Comparison of ENCODE assay signal across 20 cellular contexts in genomic region chr10:12341526-12341925, GRCh38. TPM values are rescaled to one million over a fixed set of nuclear protein-coding genes. Genes with fewer than 3 reads are reported as not detected.
A peak's percentile ranks its signal among the peaks of the same experiment; 100 is the strongest.
DNase-seq lines count a peak whose midpoint lies in the region; ATAC-seq and TF ChIP-seq lines count a peak whose summit lies in the region.
"Had no signal": no experiment of that assay in that cellular context is flagged by ENCODE, and none has a peak within 500 bp of the region (broad histone marks: within the 10 kb centered on the region; RNA-seq: fewer than 3 reads in every experiment).

No MANE protein-coding gene starts in this region.

- no peak for TF ChIP-seq CTCF in DOHH2 (IDR thresholded peaks at IDR 0.05; ENCODE audit: low read depth, low read length, poor library complexity, severe bottlenecking)
- TF ChIP-seq CTCF in OCI-LY7 (conservative IDR thresholded peaks at IDR 0.05; ENCODE audit: low read length) = no peak
- TF ChIP-seq CTCF in upper lobe of left lung (IDR thresholded peaks at IDR 0.05) = no peak

- H2AFZ ChIP-seq in OCI-LY7 (ENCODE audit: low read length) = peak overlapping the region; percentile 57; the same call in 1 of the 2 replicates

- peak overlapping the region; percentile 94 for H3K4me2 ChIP-seq in DOHH2 (ENCODE audit: low read length)
- H3K4me2 ChIP-seq in OCI-LY7 (ENCODE audit: low read length) = peak overlapping the region; percentile 64
- H3K4me2 ChIP-seq: GM23338 had no signal

- H3K27me3 ChIP-seq in DOHH2 (ENCODE audit: control insufficient read depth, low read length) (no peaks in the 10 kb centered on the region), upper lobe of left lung (no peaks in the 10 kb centered on the region)

- H3K9me3 Mint-ChIP-seq in memory B cell = no peaks in the 10 kb centered on the region
- H3K9me3 Mint-ChIP-seq in stimulated activated naive B cell treated with anti-CD40 and anti-IgM and Interleukin-4, amounts not matched to agents 10 μg/mL and 1 μg/mL and 100 μg/mL, for 72 hours = peaks cover 0 to 3% of the 10 kb centered on the region in 2 donors
- H3K9me3 Mint-ChIP-seq: GM23338 had no signal

- no peaks in the 10 kb centered on the region for H3K27me3 Mint-ChIP-seq in memory B cell
- H3K27me3 Mint-ChIP-seq in stimulated activated naive B cell treated with anti-CD40 and anti-IgM and Interleukin-4, amounts not matched to agents 10 μg/mL and 1 μg/mL and 100 μg/mL, for 72 hours = no peaks in the 10 kb centered on the region
- H3K27me3 Mint-ChIP-seq: CD8-positive, alpha-beta memory T cell had no signal

- ATAC-seq in memory B cell (ENCODE audit: low read depth) = peak; percentile 62
- peak; percentile 49 to 58 for ATAC-seq in stimulated activated naive B cell treated with anti-CD40 and anti-IgM and Interleukin-4, amounts not matched to agents 10 μg/mL and 1 μg/mL and 100 μg/mL, for 72 hours (replicated peaks)
- ATAC-seq in upper lobe of left lung (ENCODE audit: low FRiP score in 2 of 2) = no peak
- ATAC-seq in HG02759 (IDR thresholded peaks at IDR 0.05; ENCODE audit: unreplicated experiment) = no peak
- ATAC-seq: GM23338 had no signal

- BruUV-seq in OCI-LY7 (replicated peaks; lab: Mats Ljungman, UMichigan) = TSS peak; percentile 88

- TF ChIP-seq POLR2A in upper lobe of left lung (IDR thresholded peaks at IDR 0.05) = no peak

- H3K4me3 ChIP-seq in DOHH2 (ENCODE audit: low read length) (peak overlapping the region; percentile 71), OCI-LY7 (ENCODE audit: low read depth, low read length, poor library complexity, severe bottlenecking) (peak overlapping the region; percentile 52), upper lobe of left lung (no peak overlapping the region)
- H3K4me3 ChIP-seq: GM23338 had no signal

- H3K4me1 Mint-ChIP-seq in memory B cell = peaks cover 22% of the 10 kb centered on the region
- H3K4me1 Mint-ChIP-seq in stimulated activated naive B cell treated with anti-CD40 and anti-IgM and Interleukin-4, amounts not matched to agents 10 μg/mL and 1 μg/mL and 100 μg/mL, for 72 hours = peaks cover 30 to 55% of the 10 kb centered on the region in 2 donors

- peaks cover 44% of the 10 kb centered on the region for H3F3A ChIP-seq in DOHH2 (ENCODE audit: control insufficient read depth, insufficient read depth)

- TF ChIP-seq EP300 in upper lobe of left lung (IDR thresholded peaks at IDR 0.05) = no peak

- H3K79me2 ChIP-seq in DOHH2 (ENCODE audit: control insufficient read depth, low read length) = no peaks in the 10 kb centered on the region
- no peaks in the 10 kb centered on the region for H3K79me2 ChIP-seq in OCI-LY7 (ENCODE audit: insufficient read depth, low read depth, low read length)

- intact Hi-C loops in OCI-LY7 (cut with micrococcal nuclease; ENCODE audit: unreplicated experiment) = loop anchor here (2.0 to 10.0 kb wide), 4 partner anchors 77 to 277 kb away; partner anchors contain the start of genes CDC123, DHTKD1 and NUDT5

- WGBS in upper lobe of left lung, 2 donors = 72 to 80% methylated on average over 6 of the region's 6 CpGs

- no peaks in the 10 kb centered on the region for H3K36me3 Mint-ChIP-seq in memory B cell
- peaks cover 0 to 1% of the 10 kb centered on the region in 2 donors for H3K36me3 Mint-ChIP-seq in stimulated activated naive B cell treated with anti-CD40 and anti-IgM and Interleukin-4, amounts not matched to agents 10 μg/mL and 1 μg/mL and 100 μg/mL, for 72 hours
- H3K36me3 Mint-ChIP-seq: CD4-positive, CD25-positive, alpha-beta regulatory T cell had no signal

- H3K4me1 ChIP-seq in DOHH2 (ENCODE audit: control insufficient read depth, low read length) = peaks cover 95% of the 10 kb centered on the region
- H3K4me1 ChIP-seq in OCI-LY7 (ENCODE audit: insufficient read depth, low read length, poor library complexity, severe bottlenecking) = peaks cover 85% of the 10 kb centered on the region
- no peaks in the 10 kb centered on the region for H3K4me1 ChIP-seq in upper lobe of left lung

- H4K20me1 ChIP-seq in DOHH2 (ENCODE audit: control insufficient read depth, insufficient read depth, low read depth, low read length) (no peaks in the 10 kb centered on the region), OCI-LY7 (ENCODE audit: insufficient read depth, low read length) (no peaks in the 10 kb centered on the region)

- H3K27ac Mint-ChIP-seq in memory B cell = peak overlapping the region; percentile 84
- H3K27ac Mint-ChIP-seq in stimulated activated naive B cell treated with anti-CD40 and anti-IgM and Interleukin-4, amounts not matched to agents 10 μg/mL and 1 μg/mL and 100 μg/mL, for 72 hours = peak overlapping the region; percentile 90
- H3K27ac Mint-ChIP-seq: GM23338 had no signal

- DNase-seq in OCI-LY7 (ENCODE audit: low spot score) (peak; percentile 45), memory B cell (ENCODE audit: low spot score in 2 of 2) (no peak), NCI-H1417 (lab: John Stamatoyannopoulos, UW) (no peak), upper lobe of left lung (no peak)
- DNase-seq in stimulated activated naive B cell treated with anti-CD40 and anti-IgM and Interleukin-4, amounts not matched to agents 10 μg/mL and 1 μg/mL and 100 μg/mL, for 72 hours = no peak
- DNase-seq in activated effector memory CD4-positive, alpha-beta T cell treated with anti-CD3 and anti-CD28 coated beads, Interleukin-2, amount 50 U/mL, for 16 hours = no peak
- DNase-seq: AML-193; C1 segment of cervical spinal cord; CD4-positive, CD25-positive, alpha-beta regulatory T cell; CD8-positive, alpha-beta memory T cell; COR-L47; DMS 273 treated with DMSO at 0.1 percent for 48 hours; DMS53; DND-41; HCEC 1CT; IMR-90; KBM-7 had no signal

- no peaks in the 10 kb centered on the region for H3K9me2 ChIP-seq in DOHH2 (replicated peaks; ENCODE audit: control insufficient read depth, low read length)
- no peaks in the 10 kb centered on the region for H3K9me2 ChIP-seq in OCI-LY7 (ENCODE audit: insufficient read depth, low read length)

- H3K9me3 ChIP-seq in DOHH2 (ENCODE audit: control insufficient read depth, insufficient read depth, low read length) (no peaks in the 10 kb centered on the region), OCI-LY7 (ENCODE audit: low read length) (peaks cover 5% of the 10 kb centered on the region; the same call in 1 of the 2 replicates), upper lobe of left lung (no peaks in the 10 kb centered on the region)

- no peaks in the 10 kb centered on the region; the same call in 1 of the 2 replicates for H3K36me3 ChIP-seq in DOHH2 (ENCODE audit: control insufficient read depth, low read length)
- no peaks in the 10 kb centered on the region for H3K36me3 ChIP-seq in OCI-LY7 (ENCODE audit: insufficient read depth, low read length)
- no peaks in the 10 kb centered on the region for H3K36me3 ChIP-seq in upper lobe of left lung

- POLR2A ChIA-PET in OCI-LY7 (lab: Charles Lee) = interaction anchor here (0.6 to 2.5 kb wide), 3 partner anchors 8 to 98 kb away, joined by 3 to 12 read pairs (median 4); partner anchors contain the start of gene CAMK1D

- H3K27ac ChIP-seq in DOHH2 (ENCODE audit: low read depth, low read length) = peak overlapping the region; percentile 97
- H3K27ac ChIP-seq in OCI-LY7 (ENCODE audit: low read depth, low read length, poor library complexity, severe bottlenecking) = peak overlapping the region; percentile 100
- H3K27ac ChIP-seq in upper lobe of left lung = no peak overlapping the region

- peak overlapping the region; percentile 46 for H3K4me3 Mint-ChIP-seq in memory B cell
- H3K4me3 Mint-ChIP-seq in stimulated activated naive B cell treated with anti-CD40 and anti-IgM and Interleukin-4, amounts not matched to agents 10 μg/mL and 1 μg/mL and 100 μg/mL, for 72 hours = peak overlapping the region; percentile 26 to 61
- H3K4me3 Mint-ChIP-seq: CD4-positive, CD25-positive, alpha-beta regulatory T cell; CD8-positive, alpha-beta memory T cell; GM23338 had no signal

- CTCF ChIA-PET in OCI-LY7 (lab: Charles Lee; ENCODE audit: unreplicated experiment) = no interaction called here

RNA-seq across cellular contexts. Expression of gene CAMK1D, which starts 7.8 kb away (rescaled TPM):
- 17.8 and 19.0 TPM in 2 replicates for total RNA-seq in OCI-LY7 (2014; rRNA removed; shearing (Covaris generic))
- 25.6 and 28.0 TPM in 2 replicates for total RNA-seq in OCI-LY7 (2022)
- total RNA-seq in upper lobe of left lung = 10 to 100 TPM in 5 of 6 donors, 1 to 10 TPM in 1; 6.2 to 29.2 (median 19.0) TPM

Comparison
In these comparisons a context has a peak if more than half of its experiments do, and no peak if none do; other contexts are left out.
1. H3K27ac ChIP-seq: peak in DOHH2 (single experiment) and OCI-LY7 (single experiment); none in upper lobe of left lung (0 of 4).
2. H3K4me3 ChIP-seq: peak in DOHH2 (single experiment) and OCI-LY7 (single experiment); none in upper lobe of left lung (0 of 4).
3. ATAC-seq: peak in memory B cell (single experiment) and stimulated activated naive B cell treated with anti-CD40 and anti-IgM and Interleukin-4, amounts not matched to agents 10 μg/mL and 1 μg/mL and 100 μg/mL, for 72 hours (2 of 2); none in upper lobe of left lung (0 of 2) and HG02759 (single experiment).